In genomic region chr22:29380856-29381255, GRCh38 we compare ENCODE assay signal across 26 cellular contexts. TPM values are rescaled to one million over a fixed set of nuclear protein-coding genes. Genes with fewer than 3 reads are reported as not detected.
DNase-seq lines count a peak whose midpoint lies in the region; ATAC-seq and TF ChIP-seq lines count a peak whose summit lies in the region.
"Had no signal": no experiment of that assay in that cellular context is flagged by ENCODE, and none has a peak within 500 bp of the region (broad histone marks: within the 10 kb centered on the region; RNA-seq: fewer than 3 reads in every experiment).

No MANE protein-coding gene starts in this region.

- peaks cover 34% of the 10 kb centered on the region for H3K4me1 ChIP-seq in mammary epithelial cell (ENCODE audit: insufficient read depth, low read length)

- H3K9ac ChIP-seq in mammary epithelial cell (ENCODE audit: insufficient read depth, low read length): no peak overlapping the region

- H3K79me2 ChIP-seq in mammary epithelial cell (ENCODE audit: insufficient read depth, low read length): peaks cover 85% of the 10 kb centered on the region

- intact Hi-C loops in MCF 10A (cut with micrococcal nuclease): loop anchor here (10.0 kb wide), 1 partner anchor 76 kb away; the partner anchor contains the start of gene GAS2L1
- intact Hi-C loops in mammary epithelial cell (cut with micrococcal nuclease): no loop called here

- H3K4me3 ChIP-seq in mammary epithelial cell (replicated peaks in 1 of 3; ENCODE audit: insufficient read depth in 1 of 3, low read depth in 2 of 3, low read length in 3 of 3): no peak overlapping the region
- H3K4me3 ChIP-seq: tibial artery had no signal

- no peak overlapping the region for H2AFZ ChIP-seq in mammary epithelial cell (ENCODE audit: low read depth, low read length)

- no peaks in the 10 kb centered on the region for H3K27me3 Mint-ChIP-seq in MCF 10A (ENCODE audit: insufficient read depth, unreplicated experiment)
- H3K27me3 Mint-ChIP-seq in T-helper 17 cell: no peaks in the 10 kb centered on the region
- H3K27me3 Mint-ChIP-seq in glutamatergic neuron (ENCODE audit: unreplicated experiment): peaks cover 5% of the 10 kb centered on the region

- H3K27ac Mint-ChIP-seq in MCF 10A (ENCODE audit: low read depth, unreplicated experiment) (peak overlapping the region; percentile 31), T-helper 17 cell (no peak overlapping the region), glutamatergic neuron (ENCODE audit: unreplicated experiment) (peak overlapping the region; percentile 1)
- H3K27ac Mint-ChIP-seq: activated T-helper 2 cell treated with anti-CD3 and anti-CD28 coated beads, Interferon-gamma antibody, Interleukin-2, Interleukin-4, amounts not matched to agents 10 μg/mL and 5 μg/mL and 100 μg/mL, durations not matched to agents 14 hours and 24 hours and 36 hours had no signal

- H3K4me1 Mint-ChIP-seq in MCF 10A (ENCODE audit: insufficient read depth, unreplicated experiment) (peaks cover 23% of the 10 kb centered on the region), T-helper 17 cell (peaks cover 55% of the 10 kb centered on the region), glutamatergic neuron (ENCODE audit: low read depth, unreplicated experiment) (peaks cover 11% of the 10 kb centered on the region)

- H3K9me3 Mint-ChIP-seq in MCF 10A (ENCODE audit: unreplicated experiment) (no peaks in the 10 kb centered on the region), glutamatergic neuron (ENCODE audit: unreplicated experiment) (peaks cover 6% of the 10 kb centered on the region)
- H3K9me3 Mint-ChIP-seq: activated T-helper 2 cell treated with anti-CD3 and anti-CD28 coated beads, Interferon-gamma antibody, Interleukin-2, Interleukin-4, amounts not matched to agents 10 μg/mL and 5 μg/mL and 100 μg/mL, durations not matched to agents 14 hours and 24 hours and 36 hours; nephron progenitor cell; WTC11 had no signal

- no peak for TF ChIP-seq CTCF in MCF 10A (IDR thresholded peaks at IDR 0.05; ENCODE audit: unreplicated experiment)
- no peak for TF ChIP-seq CTCF in mammary epithelial cell (conservative IDR thresholded peaks at IDR 0.05 in 1 of 2, IDR thresholded peaks at IDR 0.05 in 1 of 2; ENCODE audit: extremely low read depth in 1 of 2, insufficient read depth in 1 of 2, low read depth in 1 of 2, low read length in 2 of 2)
- TF ChIP-seq CTCF in glutamatergic neuron (IDR thresholded peaks at IDR 0.05; ENCODE audit: partially characterized antibody, unreplicated experiment): no peak

- no peak overlapping the region for H3K4me2 ChIP-seq in mammary epithelial cell (ENCODE audit: insufficient read depth, low read depth, low read length)

- H3K9me3 ChIP-seq in mammary epithelial cell (replicated peaks; ENCODE audit: insufficient read depth, low read length) (no peaks in the 10 kb centered on the region), T-helper 17 cell (ENCODE audit: control insufficient read depth, low read length, poor library complexity, severe bottlenecking) (no peaks in the 10 kb centered on the region)
- H3K9me3 ChIP-seq: tibial artery had no signal

- dilution Hi-C loops in mammary epithelial cell (cut with HindIII; ENCODE audit: low sequenced_read_pairs): no loop called here

- POLR2A ChIA-PET in MCF 10A (lab: Yijun Ruan, JAX): no interaction called here

- no peaks in the 10 kb centered on the region for H3K27me3 ChIP-seq in mammary epithelial cell (ENCODE audit: insufficient read depth, low read length)
- H3K27me3 ChIP-seq: tibial artery had no signal

- BruUV-seq in MCF 10A (replicated peaks; lab: Mats Ljungman, UMichigan): no TSS peak
- BruUV-seq in mammary epithelial cell (replicated peaks; lab: Mats Ljungman, UMichigan): no TSS peak

- in situ Hi-C loops in mammary epithelial cell (cut with MboI; ENCODE audit: low sequenced_read_pairs in 2 of 2): loop anchor here in 1 of 2 donors (25.0 kb wide), 1 partner anchor 706 kb away; the partner anchor contains the start of gene HORMAD2

- ATAC-seq in T-helper 17 cell: no peak
- no peak for ATAC-seq in GM19452 (IDR thresholded peaks at IDR 0.05; ENCODE audit: unreplicated experiment)
- ATAC-seq: HCT116, WTC11 had no signal

- CTCF ChIA-PET in MCF 10A (lab: Yijun Ruan, JAX) (interaction anchor here (0.7 kb wide), 1 partner anchor 22 kb away, joined by 3 read pairs; no protein-coding TSS in a partner anchor), mammary epithelial cell (lab: Charles Lee; ENCODE audit: low non-redundant PET) (no interaction called here)

- no peaks in the 10 kb centered on the region for H4K20me1 ChIP-seq in mammary epithelial cell (ENCODE audit: insufficient read depth, low read length)

- H3K36me3 Mint-ChIP-seq in MCF 10A (ENCODE audit: insufficient read depth, unreplicated experiment) (peaks cover 18% of the 10 kb centered on the region), T-helper 17 cell (ENCODE audit: low read depth) (peaks cover 5% of the 10 kb centered on the region), glutamatergic neuron (ENCODE audit: unreplicated experiment) (peaks cover 6% of the 10 kb centered on the region)

- DNase-seq in MCF 10A (ENCODE audit: unreplicated experiment): no peak
- DNase-seq in mammary epithelial cell: no peak
- DNase-seq in T-helper 17 cell: no peak
- DNase-seq in glutamatergic neuron: no peak
- DNase-seq in effector CD8-positive, alpha-beta T cell (lab: John Stamatoyannopoulos, UW): no peak
- no peak for DNase-seq in NCI-H345 (lab: John Stamatoyannopoulos, UW)
- DNase-seq in Kasumi-1 (lab: John Stamatoyannopoulos, UW): no peak
- DNase-seq: aorta, hippocampal formation, kidney, NCI-H2081, NCI-H510A, nephron progenitor cell, SIG-M5 had no signal

- no peaks in the 10 kb centered on the region for H3K36me3 ChIP-seq in mammary epithelial cell (ENCODE audit: insufficient read depth, low read length)

- H3K4me3 Mint-ChIP-seq in MCF 10A (ENCODE audit: unreplicated experiment): no peak overlapping the region
- H3K4me3 Mint-ChIP-seq in T-helper 17 cell: peak overlapping the region; percentile 31
- H3K4me3 Mint-ChIP-seq in glutamatergic neuron (ENCODE audit: unreplicated experiment): no peak overlapping the region
- H3K4me3 Mint-ChIP-seq: nephron progenitor cell, WTC11 had no signal

- WGBS in mammary epithelial cell (ENCODE audit: low coverage, missing lambda C conversion rate): 80% methylated on average over 4 of the region's 6 CpGs

- H3K27ac ChIP-seq in mammary epithelial cell (ENCODE audit: insufficient read depth, low read depth, low read length): no peak overlapping the region
- H3K27ac ChIP-seq: HL-60, tibial artery had no signal

RNA-seq across cellular contexts. Expression of gene AP1B1, which starts 7.5 kb away (rescaled TPM):
- total RNA-seq in MCF 10A (2022) (67.3 and 69.5 TPM in 2 replicates), mammary epithelial cell (10 to 100 TPM; 68.8 to 87.5 TPM), T-helper 17 cell (10 to 100 TPM; 41.2 to 42.8 TPM), glutamatergic neuron (ENCODE audit: unreplicated experiment) (77.9 TPM)
- polyA plus RNA-seq in mammary epithelial cell: 94.0 TPM
- polyA minus RNA-seq in mammary epithelial cell: 285 TPM

RNA-seq across cellular contexts. Expression of gene RFPL1, which starts 57.5 kb away (rescaled TPM):
- total RNA-seq in MCF 10A (2022) (not detected in 2 replicates), mammary epithelial cell (not detected), T-helper 17 cell (not detected), glutamatergic neuron (ENCODE audit: unreplicated experiment) (not detected)
- not detected for polyA plus RNA-seq in mammary epithelial cell
- not detected for polyA minus RNA-seq in mammary epithelial cell
- total RNA-seq: activated T-helper 2 cell treated with anti-CD3 and anti-CD28 coated beads, Interferon-gamma antibody, Interleukin-2, Interleukin-4, amounts not matched to agents 10 μg/mL and 5 μg/mL and 100 μg/mL, durations not matched to agents 14 hours and 24 hours and 36 hours; aorta; chondrocyte; fibroblast of villous mesenchyme; kidney; lung microvascular endothelial cell; pulmonary artery endothelial cell; T-helper 1 cell treated with Interleukin-12 subunit alpha and Interleukin-12 subunit beta and Interleukin-4 antibody, amounts not matched to agents 30 ng/mL and 1 ng/mL, for 36 hours; WTC11 had no signal
- polyA plus RNA-seq: AG04450, aorta had no signal
